Comparison of ENCODE assay signal across 9 cellular contexts in the genomic region with DNA sequence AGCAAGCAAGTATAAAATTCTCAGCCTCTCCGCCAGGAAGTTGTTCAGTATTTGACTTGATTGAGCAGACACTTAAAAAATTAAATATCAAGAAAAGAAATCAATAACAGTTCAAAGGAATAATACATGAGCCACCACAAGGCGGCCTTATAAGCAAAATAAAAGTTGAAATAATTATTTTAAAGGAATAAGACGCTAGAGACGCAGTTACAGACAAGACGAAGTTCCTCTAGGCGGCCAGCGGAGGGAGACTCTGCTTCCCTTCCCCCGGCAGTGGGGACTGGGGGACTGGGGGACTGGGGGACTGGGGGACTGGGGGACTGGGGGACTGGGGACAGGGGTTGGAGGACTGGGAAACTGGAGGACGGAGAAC. TPM values are rescaled to one million over a fixed set of nuclear protein-coding genes. Genes with fewer than 3 reads are reported as not detected.
DNase-seq lines count a peak whose midpoint lies in the region; ATAC-seq lines count a peak whose summit lies in the region.
"Had no signal": no experiment of that assay in that cellular context is flagged by ENCODE, and none has a peak within 500 bp of the region (broad histone marks: within the 10 kb centered on the region; RNA-seq: fewer than 3 reads in every experiment).

No MANE protein-coding gene starts in this region.

- no peak overlapping the region for H3K27ac ChIP-seq in GM23248

- H3K79me2 ChIP-seq in GM23248 (ENCODE audit: insufficient read depth): no peaks in the 10 kb centered on the region

- H3K36me3 ChIP-seq in GM23248 (ENCODE audit: low read depth): no peaks in the 10 kb centered on the region

- no peaks in the 10 kb centered on the region for H3K4me1 ChIP-seq in GM23248 (ENCODE audit: insufficient read depth)

- ATAC-seq in GM21737 (IDR thresholded peaks at IDR 0.05; ENCODE audit: unreplicated experiment): no peak

- no peak overlapping the region for H3K9ac ChIP-seq in GM23248

- no peaks in the 10 kb centered on the region for H4K20me1 ChIP-seq in GM23248 (ENCODE audit: insufficient read depth)

- DNase-seq in GM23248 (peak; percentile 65), NCI-H748 (lab: John Stamatoyannopoulos, UW; ENCODE audit: unreplicated experiment) (peak; percentile 81), epidermal melanocyte (ENCODE audit: insufficient read length, low spot score) (peak; percentile 48), medulla oblongata (ENCODE audit: extremely low spot score) (peak; percentile 57), SIG-M5 treated with dmso at 0.1 percent for 504 hours (lab: John Stamatoyannopoulos, UW; ENCODE audit: unreplicated experiment) (no peak), mesenteric fat pad (ENCODE audit: low spot score) (no peak), 8988T (no peak)

- peak overlapping the region; percentile 59; the same call in 1 of the 2 replicates for H3K4me3 ChIP-seq in GM23248

- WGBS in GM23248 (ENCODE audit: low coverage in 1 of 2, low lambda C conversion rate in 2 of 2, missing lambda C conversion rate in 2 of 2), 2 experiments: 1 to 3% methylated on average over 8 to 9 of the region's 9 CpGs

- H2AFZ ChIP-seq in GM23248: no peak overlapping the region

- in situ Hi-C loops in GM23248 (cut with MboI): no loop called here

- H3K9me3 ChIP-seq in GM23248 (ENCODE audit: low read depth): no peaks in the 10 kb centered on the region

- H3K9me2 ChIP-seq in GM23248 (ENCODE audit: insufficient read depth): no peaks in the 10 kb centered on the region

- no peak overlapping the region for H3K4me2 ChIP-seq in GM23248 (ENCODE audit: unreplicated experiment)

- no peaks in the 10 kb centered on the region for H3F3A ChIP-seq in GM23248 (ENCODE audit: insufficient read depth)

- peaks cover 22% of the 10 kb centered on the region for H3K27me3 ChIP-seq in GM23248 (replicated peaks; ENCODE audit: insufficient read depth)

RNA-seq across cellular contexts. Expression of gene CCDC178, which starts 0.5 kb away (rescaled TPM):
- not detected in 2 replicates for total RNA-seq in GM23248 (2014; rRNA removed; shearing (Covaris generic))
- polyA plus RNA-seq in GM23248 (2016; fragmentation: Nextera tagmentation; extraction: Ambion mirVana): not detected in 2 replicates
- 3.7 TPM for total RNA-seq in mesenteric fat pad
- polyA plus RNA-seq: IgD-negative memory B cell had no signal

Comparison
In these comparisons a context has a peak if more than half of its experiments do, and no peak if none do; other contexts are left out.
1. DNase-seq: peak in GM23248 (single experiment), NCI-H748 (single experiment), epidermal melanocyte (single experiment) and medulla oblongata (single experiment); none in SIG-M5 treated with dmso at 0.1 percent for 504 hours (single experiment), mesenteric fat pad (single experiment) and 8988T (single experiment).